Comparison of ENCODE assay signal across 18 cellular contexts in genomic region chr17:63878413-63878812, GRCh38. TPM values are rescaled to one million over a fixed set of nuclear protein-coding genes. Genes with fewer than 3 reads are reported as not detected.
"Had no signal": no experiment of that assay in that cellular context is flagged by ENCODE, and none has a peak within 500 bp of the region (broad histone marks: within the 10 kb centered on the region; RNA-seq: fewer than 3 reads in every experiment).

No MANE protein-coding gene starts in this region.

RNA-seq across cellular contexts. Expression of gene GH2, which starts 3.3 kb away (rescaled TPM):
- total RNA-seq: colonic mucosa, dermis microvascular lymphatic vessel endothelial cell, esophagus mucosa, esophagus squamous epithelium, gastrocnemius medialis, glomerular endothelial cell, heart right ventricle, kidney epithelial cell, left cardiac atrium, left lung, left ventricle myocardium superior, lower leg skin, lower lobe of right lung, lung microvascular endothelial cell, mononuclear cell, mucosa of gallbladder had no signal
- polyA plus RNA-seq: heart right ventricle, keratinocyte had no signal

RNA-seq across cellular contexts. Expression of gene CSH2, which starts 4.9 kb away (rescaled TPM):
- total RNA-seq: colonic mucosa, dermis microvascular lymphatic vessel endothelial cell, esophagus mucosa, esophagus squamous epithelium, gastrocnemius medialis, glomerular endothelial cell, heart right ventricle, kidney epithelial cell, left cardiac atrium, left lung, left ventricle myocardium superior, lower leg skin, lower lobe of right lung, lung microvascular endothelial cell, mucosa of gallbladder had no signal
- polyA plus RNA-seq: heart right ventricle, keratinocyte had no signal

RNA-seq across cellular contexts. Expression of gene CSH1, which starts 18.0 kb away (rescaled TPM):
- total RNA-seq: colonic mucosa, dermis microvascular lymphatic vessel endothelial cell, esophagus mucosa, esophagus squamous epithelium, gastrocnemius medialis, glomerular endothelial cell, heart right ventricle, kidney epithelial cell, left cardiac atrium, left lung, left ventricle myocardium superior, lower leg skin, lower lobe of right lung, lung microvascular endothelial cell, mononuclear cell, mucosa of gallbladder had no signal
- polyA plus RNA-seq: heart right ventricle, keratinocyte had no signal

RNA-seq across cellular contexts. Expression of gene CSHL1, which starts 32.6 kb away (rescaled TPM):
- total RNA-seq: colonic mucosa, dermis microvascular lymphatic vessel endothelial cell, endodermal cell, esophagus mucosa, esophagus squamous epithelium, gastrocnemius medialis, glomerular endothelial cell, heart right ventricle, kidney epithelial cell, left cardiac atrium, left lung, left ventricle myocardium superior, lower leg skin, lower lobe of right lung, lung microvascular endothelial cell, mononuclear cell, mucosa of gallbladder had no signal
- polyA plus RNA-seq: heart right ventricle, keratinocyte had no signal
